In the genomic region with DNA sequence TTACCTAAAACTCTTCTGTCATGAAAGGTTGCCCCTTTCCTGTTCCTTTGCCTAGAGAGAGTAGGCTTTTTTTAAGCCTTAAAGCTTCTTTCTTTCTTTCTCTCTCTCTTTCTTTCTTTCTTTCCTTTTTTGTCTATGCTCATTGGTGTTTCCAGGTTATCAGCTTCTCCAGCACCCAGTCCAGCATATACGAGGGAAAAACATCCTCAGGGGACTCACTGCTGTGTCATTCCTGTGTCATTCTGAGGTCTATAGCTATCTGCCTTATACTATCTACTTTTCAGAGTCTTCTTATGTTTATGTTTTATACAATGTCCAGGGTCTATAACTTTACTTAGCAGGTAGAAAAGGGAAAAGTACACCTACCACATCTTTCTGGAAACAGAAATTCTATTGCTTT, we compare ENCODE assay signal across 2 cellular contexts.
TF ChIP-seq lines count a peak whose summit lies in the region.

No MANE protein-coding gene starts in this region.

TF ChIP-seq in HepG2, 621 proteins besides CTCF, POLR2A, EP300 and RAD21 (continued from another document):
- no peak for TF ChIP-seq ZNF138 (CRISPR knock-in tag; IDR thresholded peaks at IDR 0.05; ENCODE audit: low read depth)

TF ChIP-seq in K562, 482 proteins besides CTCF, POLR2A, EP300 and RAD21 (continued from another document):
- TF ChIP-seq USF1 (CRISPR knock-in tag; IDR thresholded peaks at IDR 0.05), result no peak
- TF ChIP-seq SAFB (IDR thresholded peaks at IDR 0.05; ENCODE audit: borderline replicate concordance, low read depth, low read length), result no peak
- no peak for TF ChIP-seq ZNF133 (CRISPR knock-in tag; IDR thresholded peaks at IDR 0.05)
- TF ChIP-seq, protein P1, sequence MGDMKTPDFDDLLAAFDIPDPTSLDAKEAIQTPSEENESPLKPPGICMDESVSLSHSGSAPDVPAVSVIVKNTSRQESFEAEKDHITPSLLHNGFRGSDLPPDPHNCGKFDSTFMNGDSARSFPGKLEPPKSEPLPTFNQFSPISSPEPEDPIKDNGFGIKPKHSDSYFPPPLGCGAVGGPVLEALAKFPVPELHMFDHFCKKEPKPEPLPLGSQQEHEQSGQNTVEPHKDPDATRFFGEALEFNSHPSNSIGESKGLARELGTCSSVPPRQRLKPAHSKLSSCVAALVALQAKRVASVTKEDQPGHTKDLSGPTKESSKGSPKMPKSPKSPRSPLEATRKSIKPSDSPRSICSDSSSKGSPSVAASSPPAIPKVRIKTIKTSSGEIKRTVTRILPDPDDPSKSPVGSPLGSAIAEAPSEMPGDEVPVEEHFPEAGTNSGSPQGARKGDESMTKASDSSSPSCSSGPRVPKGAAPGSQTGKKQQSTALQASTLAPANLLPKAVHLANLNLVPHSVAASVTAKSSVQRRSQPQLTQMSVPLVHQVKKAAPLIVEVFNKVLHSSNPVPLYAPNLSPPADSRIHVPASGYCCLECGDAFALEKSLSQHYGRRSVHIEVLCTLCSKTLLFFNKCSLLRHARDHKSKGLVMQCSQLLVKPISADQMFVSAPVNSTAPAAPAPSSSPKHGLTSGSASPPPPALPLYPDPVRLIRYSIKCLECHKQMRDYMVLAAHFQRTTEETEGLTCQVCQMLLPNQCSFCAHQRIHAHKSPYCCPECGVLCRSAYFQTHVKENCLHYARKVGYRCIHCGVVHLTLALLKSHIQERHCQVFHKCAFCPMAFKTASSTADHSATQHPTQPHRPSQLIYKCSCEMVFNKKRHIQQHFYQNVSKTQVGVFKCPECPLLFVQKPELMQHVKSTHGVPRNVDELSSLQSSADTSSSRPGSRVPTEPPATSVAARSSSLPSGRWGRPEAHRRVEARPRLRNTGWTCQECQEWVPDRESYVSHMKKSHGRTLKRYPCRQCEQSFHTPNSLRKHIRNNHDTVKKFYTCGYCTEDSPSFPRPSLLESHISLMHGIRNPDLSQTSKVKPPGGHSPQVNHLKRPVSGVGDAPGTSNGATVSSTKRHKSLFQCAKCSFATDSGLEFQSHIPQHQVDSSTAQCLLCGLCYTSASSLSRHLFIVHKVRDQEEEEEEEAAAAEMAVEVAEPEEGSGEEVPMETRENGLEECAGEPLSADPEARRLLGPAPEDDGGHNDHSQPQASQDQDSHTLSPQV (IDR thresholded peaks at IDR 0.05), result 0 out of 2 replicates have a peak, but pooled peaks have one; percentile 19
- TF ChIP-seq, protein P2, sequence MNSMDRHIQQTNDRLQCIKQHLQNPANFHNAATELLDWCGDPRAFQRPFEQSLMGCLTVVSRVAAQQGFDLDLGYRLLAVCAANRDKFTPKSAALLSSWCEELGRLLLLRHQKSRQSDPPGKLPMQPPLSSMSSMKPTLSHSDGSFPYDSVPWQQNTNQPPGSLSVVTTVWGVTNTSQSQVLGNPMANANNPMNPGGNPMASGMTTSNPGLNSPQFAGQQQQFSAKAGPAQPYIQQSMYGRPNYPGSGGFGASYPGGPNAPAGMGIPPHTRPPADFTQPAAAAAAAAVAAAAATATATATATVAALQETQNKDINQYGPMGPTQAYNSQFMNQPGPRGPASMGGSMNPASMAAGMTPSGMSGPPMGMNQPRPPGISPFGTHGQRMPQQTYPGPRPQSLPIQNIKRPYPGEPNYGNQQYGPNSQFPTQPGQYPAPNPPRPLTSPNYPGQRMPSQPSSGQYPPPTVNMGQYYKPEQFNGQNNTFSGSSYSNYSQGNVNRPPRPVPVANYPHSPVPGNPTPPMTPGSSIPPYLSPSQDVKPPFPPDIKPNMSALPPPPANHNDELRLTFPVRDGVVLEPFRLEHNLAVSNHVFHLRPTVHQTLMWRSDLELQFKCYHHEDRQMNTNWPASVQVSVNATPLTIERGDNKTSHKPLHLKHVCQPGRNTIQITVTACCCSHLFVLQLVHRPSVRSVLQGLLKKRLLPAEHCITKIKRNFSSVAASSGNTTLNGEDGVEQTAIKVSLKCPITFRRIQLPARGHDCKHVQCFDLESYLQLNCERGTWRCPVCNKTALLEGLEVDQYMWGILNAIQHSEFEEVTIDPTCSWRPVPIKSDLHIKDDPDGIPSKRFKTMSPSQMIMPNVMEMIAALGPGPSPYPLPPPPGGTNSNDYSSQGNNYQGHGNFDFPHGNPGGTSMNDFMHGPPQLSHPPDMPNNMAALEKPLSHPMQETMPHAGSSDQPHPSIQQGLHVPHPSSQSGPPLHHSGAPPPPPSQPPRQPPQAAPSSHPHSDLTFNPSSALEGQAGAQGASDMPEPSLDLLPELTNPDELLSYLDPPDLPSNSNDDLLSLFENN (IDR thresholded peaks at IDR 0.05; ENCODE audit: low read depth in 2 of 2, low read length in 2 of 2), result no peak
- TF ChIP-seq MAFF (IDR thresholded peaks at IDR 0.05; ENCODE audit: low read length), result peak; percentile 35; the same call in 1 of the 2 replicates
- TF ChIP-seq, protein P3, sequence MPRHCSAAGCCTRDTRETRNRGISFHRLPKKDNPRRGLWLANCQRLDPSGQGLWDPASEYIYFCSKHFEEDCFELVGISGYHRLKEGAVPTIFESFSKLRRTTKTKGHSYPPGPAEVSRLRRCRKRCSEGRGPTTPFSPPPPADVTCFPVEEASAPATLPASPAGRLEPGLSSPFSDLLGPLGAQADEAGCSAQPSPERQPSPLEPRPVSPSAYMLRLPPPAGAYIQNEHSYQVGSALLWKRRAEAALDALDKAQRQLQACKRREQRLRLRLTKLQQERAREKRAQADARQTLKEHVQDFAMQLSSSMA (CRISPR knock-in tag; IDR thresholded peaks at IDR 0.05), result no peak
- TF ChIP-seq, protein P4, sequence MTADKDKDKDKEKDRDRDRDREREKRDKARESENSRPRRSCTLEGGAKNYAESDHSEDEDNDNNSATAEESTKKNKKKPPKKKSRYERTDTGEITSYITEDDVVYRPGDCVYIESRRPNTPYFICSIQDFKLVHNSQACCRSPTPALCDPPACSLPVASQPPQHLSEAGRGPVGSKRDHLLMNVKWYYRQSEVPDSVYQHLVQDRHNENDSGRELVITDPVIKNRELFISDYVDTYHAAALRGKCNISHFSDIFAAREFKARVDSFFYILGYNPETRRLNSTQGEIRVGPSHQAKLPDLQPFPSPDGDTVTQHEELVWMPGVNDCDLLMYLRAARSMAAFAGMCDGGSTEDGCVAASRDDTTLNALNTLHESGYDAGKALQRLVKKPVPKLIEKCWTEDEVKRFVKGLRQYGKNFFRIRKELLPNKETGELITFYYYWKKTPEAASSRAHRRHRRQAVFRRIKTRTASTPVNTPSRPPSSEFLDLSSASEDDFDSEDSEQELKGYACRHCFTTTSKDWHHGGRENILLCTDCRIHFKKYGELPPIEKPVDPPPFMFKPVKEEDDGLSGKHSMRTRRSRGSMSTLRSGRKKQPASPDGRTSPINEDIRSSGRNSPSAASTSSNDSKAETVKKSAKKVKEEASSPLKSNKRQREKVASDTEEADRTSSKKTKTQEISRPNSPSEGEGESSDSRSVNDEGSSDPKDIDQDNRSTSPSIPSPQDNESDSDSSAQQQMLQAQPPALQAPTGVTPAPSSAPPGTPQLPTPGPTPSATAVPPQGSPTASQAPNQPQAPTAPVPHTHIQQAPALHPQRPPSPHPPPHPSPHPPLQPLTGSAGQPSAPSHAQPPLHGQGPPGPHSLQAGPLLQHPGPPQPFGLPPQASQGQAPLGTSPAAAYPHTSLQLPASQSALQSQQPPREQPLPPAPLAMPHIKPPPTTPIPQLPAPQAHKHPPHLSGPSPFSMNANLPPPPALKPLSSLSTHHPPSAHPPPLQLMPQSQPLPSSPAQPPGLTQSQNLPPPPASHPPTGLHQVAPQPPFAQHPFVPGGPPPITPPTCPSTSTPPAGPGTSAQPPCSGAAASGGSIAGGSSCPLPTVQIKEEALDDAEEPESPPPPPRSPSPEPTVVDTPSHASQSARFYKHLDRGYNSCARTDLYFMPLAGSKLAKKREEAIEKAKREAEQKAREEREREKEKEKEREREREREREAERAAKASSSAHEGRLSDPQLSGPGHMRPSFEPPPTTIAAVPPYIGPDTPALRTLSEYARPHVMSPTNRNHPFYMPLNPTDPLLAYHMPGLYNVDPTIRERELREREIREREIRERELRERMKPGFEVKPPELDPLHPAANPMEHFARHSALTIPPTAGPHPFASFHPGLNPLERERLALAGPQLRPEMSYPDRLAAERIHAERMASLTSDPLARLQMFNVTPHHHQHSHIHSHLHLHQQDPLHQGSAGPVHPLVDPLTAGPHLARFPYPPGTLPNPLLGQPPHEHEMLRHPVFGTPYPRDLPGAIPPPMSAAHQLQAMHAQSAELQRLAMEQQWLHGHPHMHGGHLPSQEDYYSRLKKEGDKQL (CRISPR knock-in tag; IDR thresholded peaks at IDR 0.05; ENCODE audit: borderline replicate concordance), result no peak
- TF ChIP-seq NFE2 (IDR thresholded peaks at IDR 0.05; ENCODE audit: low read depth), result peak; percentile 70
- no peak for TF ChIP-seq ZBTB5 (IDR thresholded peaks at IDR 0.05)
- TF ChIP-seq ZNF707 (CRISPR knock-in tag; conservative IDR thresholded peaks at IDR 0.05), result no peak
- no peak for TF ChIP-seq PPARD (CRISPR knock-in tag; IDR thresholded peaks at IDR 0.05)
- TF ChIP-seq SAFB2 (IDR thresholded peaks at IDR 0.05; ENCODE audit: borderline replicate concordance, low read depth, low read length, severe bottlenecking), result no peak
- no peak for TF ChIP-seq NFATC3 (IDR thresholded peaks at IDR 0.05)
- TF ChIP-seq, protein P5, sequence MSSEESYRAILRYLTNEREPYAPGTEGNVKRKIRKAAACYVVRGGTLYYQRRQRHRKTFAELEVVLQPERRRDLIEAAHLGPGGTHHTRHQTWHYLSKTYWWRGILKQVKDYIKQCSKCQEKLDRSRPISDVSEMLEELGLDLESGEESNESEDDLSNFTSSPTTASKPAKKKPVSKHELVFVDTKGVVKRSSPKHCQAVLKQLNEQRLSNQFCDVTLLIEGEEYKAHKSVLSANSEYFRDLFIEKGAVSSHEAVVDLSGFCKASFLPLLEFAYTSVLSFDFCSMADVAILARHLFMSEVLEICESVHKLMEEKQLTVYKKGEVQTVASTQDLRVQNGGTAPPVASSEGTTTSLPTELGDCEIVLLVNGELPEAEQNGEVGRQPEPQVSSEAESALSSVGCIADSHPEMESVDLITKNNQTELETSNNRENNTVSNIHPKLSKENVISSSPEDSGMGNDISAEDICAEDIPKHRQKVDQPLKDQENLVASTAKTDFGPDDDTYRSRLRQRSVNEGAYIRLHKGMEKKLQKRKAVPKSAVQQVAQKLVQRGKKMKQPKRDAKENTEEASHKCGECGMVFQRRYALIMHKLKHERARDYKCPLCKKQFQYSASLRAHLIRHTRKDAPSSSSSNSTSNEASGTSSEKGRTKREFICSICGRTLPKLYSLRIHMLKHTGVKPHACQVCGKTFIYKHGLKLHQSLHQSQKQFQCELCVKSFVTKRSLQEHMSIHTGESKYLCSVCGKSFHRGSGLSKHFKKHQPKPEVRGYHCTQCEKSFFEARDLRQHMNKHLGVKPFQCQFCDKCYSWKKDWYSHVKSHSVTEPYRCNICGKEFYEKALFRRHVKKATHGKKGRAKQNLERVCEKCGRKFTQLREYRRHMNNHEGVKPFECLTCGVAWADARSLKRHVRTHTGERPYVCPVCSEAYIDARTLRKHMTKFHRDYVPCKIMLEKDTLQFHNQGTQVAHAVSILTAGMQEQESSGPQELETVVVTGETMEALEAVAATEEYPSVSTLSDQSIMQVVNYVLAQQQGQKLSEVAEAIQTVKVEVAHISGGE (CRISPR knock-in tag; IDR thresholded peaks at IDR 0.05), result peak in 1 of 3 experiments; percentile 37; a peak in 1 of 6 replicates
- TF ChIP-seq TFE3 (CRISPR knock-in tag; IDR thresholded peaks at IDR 0.05), result no peak
- TF ChIP-seq ZNF830 (CRISPR knock-in tag; IDR thresholded peaks at IDR 0.05), result no peak
- TF ChIP-seq CBX2 (IDR thresholded peaks at IDR 0.05; ENCODE audit: insufficient read depth, low read length, poor library complexity, severe bottlenecking), result no peak
TF ChIP-seq in K562: peak in this region for 9.
